ENCODE assay signal across 8 cellular contexts in the genomic region with DNA sequence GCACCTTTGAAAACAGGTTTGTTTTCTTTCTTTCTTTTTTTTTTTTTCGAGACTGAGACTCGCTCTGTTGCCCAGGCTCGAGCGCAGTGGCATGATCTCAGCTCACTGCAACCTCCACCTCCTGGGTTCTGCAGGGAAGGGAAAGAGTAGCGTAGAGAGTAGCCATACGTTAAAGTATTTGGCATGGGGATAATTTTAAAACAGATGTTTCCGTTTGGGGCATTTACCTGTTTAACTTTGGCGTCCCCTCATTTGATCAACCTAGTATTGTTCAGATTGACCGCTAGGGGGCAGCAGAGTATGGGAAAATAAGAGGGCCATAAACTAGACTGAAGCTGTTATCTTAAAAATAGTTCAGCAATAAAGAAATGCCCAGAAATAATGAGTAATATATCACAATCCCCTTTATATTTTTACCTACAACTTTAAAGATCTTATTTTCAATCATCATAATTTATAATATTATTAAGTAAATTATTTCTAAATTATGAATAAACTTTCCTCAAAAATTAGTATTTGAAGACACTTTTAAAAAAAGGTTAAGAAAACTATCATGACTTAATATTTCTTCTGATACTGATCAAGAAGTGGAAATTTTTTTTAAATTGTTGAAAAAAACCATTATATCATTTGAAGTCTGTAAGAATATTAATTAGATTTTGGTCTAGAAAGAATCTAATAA. TPM values are rescaled to one million over a fixed set of nuclear protein-coding genes. Genes with fewer than 3 reads are reported as not detected.
DNase-seq lines count a peak whose midpoint lies in the region; ATAC-seq and TF ChIP-seq lines count a peak whose summit lies in the region.

No MANE protein-coding gene starts in this region.

- peak; percentile 7 for DNase-seq in DMS79 (lab: John Stamatoyannopoulos, UW)
- DNase-seq in SJCRH30, result peak; percentile 58 to 82
- peak; percentile 78 for DNase-seq in activated naive CD4-positive, alpha-beta T cell treated with anti-CD3 and anti-CD28 coated beads, Interleukin-2, amount 10 ng/mL, durations not matched to agents 7 days and 5 days
- DNase-seq in glutamatergic neuron, result peak; percentile 57
- DNase-seq in psoas muscle, result peak in 1 of 2 donors; percentile 39
- DNase-seq in lower leg skin (ENCODE audit: low spot score in 2 of 2), result no peak

- TF ChIP-seq CTCF in LNCAP (IDR thresholded peaks at IDR 0.05) (peak; percentile 77), glutamatergic neuron (IDR thresholded peaks at IDR 0.05; ENCODE audit: partially characterized antibody, unreplicated experiment) (peak; percentile 94), psoas muscle (IDR thresholded peaks at IDR 0.05) (peak; percentile 85), lower leg skin (IDR thresholded peaks at IDR 0.05) (no peak)

- H3K27me3 ChIP-seq in SJCRH30 (no peaks in the 10 kb centered on the region), psoas muscle (ENCODE audit: insufficient read depth in 3 of 3, low read length in 2 of 3) (no peaks in the 10 kb centered on the region)

- H3K9me3 ChIP-seq in SJCRH30 (replicated peaks) (no peaks in the 10 kb centered on the region), psoas muscle (no peaks in the 10 kb centered on the region)

- H3K4me3 ChIP-seq in SJCRH30 (no peak overlapping the region), psoas muscle (peak overlapping the region; percentile 23), lower leg skin (ENCODE audit: low read depth, poor library complexity, severe bottlenecking) (no peak overlapping the region)

- H3K36me3 ChIP-seq in SJCRH30 (no peaks in the 10 kb centered on the region), psoas muscle (ENCODE audit: insufficient read depth in 1 of 2, low read depth in 1 of 2) (no peaks in the 10 kb centered on the region)

- ATAC-seq in GM21737 (IDR thresholded peaks at IDR 0.05; ENCODE audit: unreplicated experiment), result peak; percentile 60
- peak in 3 of 4 donors; percentile 70 to 89 (median 77) for ATAC-seq in psoas muscle

- intact Hi-C loops in psoas muscle (cut with DNase I) (loop anchor here in 1 of 2 donors (5.0 kb wide), 1 partner anchor 267 kb away; the partner anchor contains the start of gene SLC18B1), lower leg skin (cut with DNase I; ENCODE audit: low total_unique reads) (no loop called here)

- peaks cover 2% of the 10 kb centered on the region for H3K4me1 Mint-ChIP-seq in activated naive CD4-positive, alpha-beta T cell treated with anti-CD3 and anti-CD28 coated beads, Interleukin-2, amount 10 ng/mL, durations not matched to agents 7 days and 5 days
- H3K4me1 Mint-ChIP-seq in glutamatergic neuron (ENCODE audit: low read depth, unreplicated experiment), result no peaks in the 10 kb centered on the region

- no peak for TF ChIP-seq POLR2A in lower leg skin (IDR thresholded peaks at IDR 0.05)

- no peaks in the 10 kb centered on the region for H3K9me3 Mint-ChIP-seq in activated naive CD4-positive, alpha-beta T cell treated with anti-CD3 and anti-CD28 coated beads, Interleukin-2, amount 10 ng/mL, durations not matched to agents 7 days and 5 days
- peaks cover 4% of the 10 kb centered on the region for H3K9me3 Mint-ChIP-seq in glutamatergic neuron (ENCODE audit: unreplicated experiment)

- no peak overlapping the region for H3K27ac Mint-ChIP-seq in activated naive CD4-positive, alpha-beta T cell treated with anti-CD3 and anti-CD28 coated beads, Interleukin-2, amount 10 ng/mL, durations not matched to agents 7 days and 5 days
- H3K27ac Mint-ChIP-seq in glutamatergic neuron (ENCODE audit: unreplicated experiment), result no peak overlapping the region

- CTCF ChIA-PET in activated naive CD4-positive, alpha-beta T cell treated with anti-CD3 and anti-CD28 coated beads, Interleukin-2, amount 10 ng/mL, durations not matched to agents 7 days and 5 days (lab: Charles Lee), result interaction anchor here (0.6 to 1.6 kb wide), 14 partner anchors 11 to 427 kb away, joined by 3 to 10 read pairs (median 3); partner anchors contain the start of genes SLC18B1 and TAAR8

- H3K36me3 Mint-ChIP-seq in activated naive CD4-positive, alpha-beta T cell treated with anti-CD3 and anti-CD28 coated beads, Interleukin-2, amount 10 ng/mL, durations not matched to agents 7 days and 5 days, result no peaks in the 10 kb centered on the region
- H3K36me3 Mint-ChIP-seq in glutamatergic neuron (ENCODE audit: unreplicated experiment), result peaks cover 6% of the 10 kb centered on the region

- H3K4me3 Mint-ChIP-seq in activated naive CD4-positive, alpha-beta T cell treated with anti-CD3 and anti-CD28 coated beads, Interleukin-2, amount 10 ng/mL, durations not matched to agents 7 days and 5 days, result no peak overlapping the region
- no peak overlapping the region for H3K4me3 Mint-ChIP-seq in glutamatergic neuron (ENCODE audit: unreplicated experiment)

- H3K27ac ChIP-seq in SJCRH30, result no peak overlapping the region
- H3K27ac ChIP-seq in psoas muscle, result no peak overlapping the region

- 21 to 29% (median 27%) methylated on average over 9 of the region's 9 CpGs for WGBS in psoas muscle, 3 donors
- 11 to 14% methylated on average over 9 of the region's 9 CpGs for WGBS in lower leg skin, 2 donors

- peaks cover 19% of the 10 kb centered on the region for H3K27me3 Mint-ChIP-seq in activated naive CD4-positive, alpha-beta T cell treated with anti-CD3 and anti-CD28 coated beads, Interleukin-2, amount 10 ng/mL, durations not matched to agents 7 days and 5 days
- peaks cover 3% of the 10 kb centered on the region for H3K27me3 Mint-ChIP-seq in glutamatergic neuron (ENCODE audit: unreplicated experiment)

- H3K4me1 ChIP-seq in SJCRH30 (no peaks in the 10 kb centered on the region), psoas muscle (no peaks in the 10 kb centered on the region)

RNA-seq across cellular contexts. Expression of gene TAAR9, which starts 7.6 kb away (rescaled TPM):
- total RNA-seq in SJCRH30 (2014; rRNA removed; shearing (Covaris generic)), result not detected in 2 replicates
- total RNA-seq in glutamatergic neuron (ENCODE audit: unreplicated experiment) (not detected), psoas muscle (not detected), lower leg skin (not detected)
- polyA plus RNA-seq in psoas muscle, result not detected

RNA-seq across cellular contexts. Expression of gene STX7, which starts 17.5 kb away (rescaled TPM):
- 17.3 and 18.6 TPM in 2 replicates for total RNA-seq in SJCRH30 (2014; rRNA removed; shearing (Covaris generic))
- total RNA-seq in glutamatergic neuron (ENCODE audit: unreplicated experiment) (62.7 TPM), psoas muscle (10 to 100 TPM; 23.6 to 38.1 (median 29.7) TPM), lower leg skin (10 to 100 TPM; 30.1 to 48.2 (median 33.3) TPM)
- polyA plus RNA-seq in psoas muscle, result 10 to 100 TPM; 12.6 to 26.7 (median 14.1) TPM

RNA-seq across cellular contexts. Expression of gene TAAR8, which starts 22.0 kb away (rescaled TPM):
- total RNA-seq in SJCRH30 (2014; rRNA removed; shearing (Covaris generic)), result not detected in 2 replicates
- total RNA-seq in glutamatergic neuron (ENCODE audit: unreplicated experiment) (not detected), psoas muscle (not detected), lower leg skin (not detected)
- polyA plus RNA-seq in psoas muscle, result not detected

RNA-seq across cellular contexts. Expression of gene TAAR6, which starts 39.7 kb away (rescaled TPM):
- not detected in 2 replicates for total RNA-seq in SJCRH30 (2014; rRNA removed; shearing (Covaris generic))
- total RNA-seq in glutamatergic neuron (ENCODE audit: unreplicated experiment), result not detected
- not detected for total RNA-seq in psoas muscle
- not detected for polyA plus RNA-seq in psoas muscle
- not detected for total RNA-seq in lower leg skin

RNA-seq across cellular contexts. Expression of gene TAAR5, which starts 59.1 kb away (rescaled TPM):
- not detected in 2 replicates for total RNA-seq in SJCRH30 (2014; rRNA removed; shearing (Covaris generic))
- total RNA-seq in glutamatergic neuron (ENCODE audit: unreplicated experiment) (not detected), psoas muscle (not detected), lower leg skin (not detected)
- not detected for polyA plus RNA-seq in psoas muscle

Comparison
In these comparisons a context has a peak if more than half of its experiments do, and no peak if none do; other contexts are left out.
1. DNase-seq: peak in DMS79 (single experiment), SJCRH30 (2 of 2), activated naive CD4-positive, alpha-beta T cell treated with anti-CD3 and anti-CD28 coated beads, Interleukin-2, amount 10 ng/mL, durations not matched to agents 7 days and 5 days (single experiment) and glutamatergic neuron (single experiment); none in lower leg skin (0 of 2).
2. CTCF ChIP-seq: peak in LNCAP (single experiment), glutamatergic neuron (single experiment) and psoas muscle (single experiment); none in lower leg skin (0 of 3).